ENCODE assay signal across 1 cellular context in the genomic region with DNA sequence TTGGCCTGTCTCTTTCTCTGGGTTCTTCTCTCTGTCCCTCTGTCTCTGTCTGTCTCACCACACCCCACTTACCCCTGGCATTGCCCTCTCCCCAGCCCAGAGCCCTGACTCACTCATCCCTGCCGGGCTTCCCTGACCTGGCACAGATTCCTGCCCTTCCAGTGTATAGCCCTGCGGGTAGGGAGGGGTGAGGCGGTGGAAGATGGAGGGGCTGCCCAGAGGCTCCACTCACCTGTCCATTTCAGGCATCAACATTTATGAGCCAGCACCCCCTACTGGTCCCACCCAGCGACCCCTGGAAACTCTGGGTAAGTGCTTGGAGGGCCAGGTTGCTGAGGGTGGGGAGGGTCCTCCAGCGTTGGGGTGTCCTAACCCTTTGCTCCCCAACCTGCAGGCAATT.
TF ChIP-seq lines count a peak whose summit lies in the region.

No MANE protein-coding gene starts in this region.

TF ChIP-seq in H1, 55 proteins besides CTCF, POLR2A, EP300 and RAD21:
- no peak for TF ChIP-seq CHD1 (IDR thresholded peaks at IDR 0.05; ENCODE audit: low read depth, low read length)
- TF ChIP-seq SP2 (IDR thresholded peaks at IDR 0.05; ENCODE audit: low read length): no peak
- TF ChIP-seq ASH2L (IDR thresholded peaks at IDR 0.05; ENCODE audit: low read length): no peak
- TF ChIP-seq SRF (IDR thresholded peaks at IDR 0.05; ENCODE audit: low read depth, low read length): no peak
- TF ChIP-seq JUN (IDR thresholded peaks at IDR 0.05; ENCODE audit: low read depth, low read length): no peak
- TF ChIP-seq, protein P1, sequence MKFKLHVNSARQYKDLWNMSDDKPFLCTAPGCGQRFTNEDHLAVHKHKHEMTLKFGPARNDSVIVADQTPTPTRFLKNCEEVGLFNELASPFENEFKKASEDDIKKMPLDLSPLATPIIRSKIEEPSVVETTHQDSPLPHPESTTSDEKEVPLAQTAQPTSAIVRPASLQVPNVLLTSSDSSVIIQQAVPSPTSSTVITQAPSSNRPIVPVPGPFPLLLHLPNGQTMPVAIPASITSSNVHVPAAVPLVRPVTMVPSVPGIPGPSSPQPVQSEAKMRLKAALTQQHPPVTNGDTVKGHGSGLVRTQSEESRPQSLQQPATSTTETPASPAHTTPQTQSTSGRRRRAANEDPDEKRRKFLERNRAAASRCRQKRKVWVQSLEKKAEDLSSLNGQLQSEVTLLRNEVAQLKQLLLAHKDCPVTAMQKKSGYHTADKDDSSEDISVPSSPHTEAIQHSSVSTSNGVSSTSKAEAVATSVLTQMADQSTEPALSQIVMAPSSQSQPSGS (IDR thresholded peaks at IDR 0.05; ENCODE audit: low read length): no peak
- no peak for TF ChIP-seq NRF1 (IDR thresholded peaks at IDR 0.05; ENCODE audit: low read depth, low read length)
- TF ChIP-seq KDM4A (IDR thresholded peaks at IDR 0.05; ENCODE audit: low read depth, low read length, severe bottlenecking): no peak
- TF ChIP-seq POU5F1 (IDR thresholded peaks at IDR 0.05; ENCODE audit: low read depth, low read length): no peak
- TF ChIP-seq, protein P2, sequence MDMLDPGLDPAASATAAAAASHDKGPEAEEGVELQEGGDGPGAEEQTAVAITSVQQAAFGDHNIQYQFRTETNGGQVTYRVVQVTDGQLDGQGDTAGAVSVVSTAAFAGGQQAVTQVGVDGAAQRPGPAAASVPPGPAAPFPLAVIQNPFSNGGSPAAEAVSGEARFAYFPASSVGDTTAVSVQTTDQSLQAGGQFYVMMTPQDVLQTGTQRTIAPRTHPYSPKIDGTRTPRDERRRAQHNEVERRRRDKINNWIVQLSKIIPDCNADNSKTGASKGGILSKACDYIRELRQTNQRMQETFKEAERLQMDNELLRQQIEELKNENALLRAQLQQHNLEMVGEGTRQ (IDR thresholded peaks at IDR 0.05; ENCODE audit: low read length): no peak
- TF ChIP-seq CBX5 (IDR thresholded peaks at IDR 0.05; ENCODE audit: low read depth, low read length): no peak
- TF ChIP-seq EZH2 (IDR thresholded peaks at IDR 0.05; ENCODE audit: low read depth, low read length, severe bottlenecking): no peak
- no peak for TF ChIP-seq YY1 (IDR thresholded peaks at IDR 0.05; ENCODE audit: low read depth, low read length)
- TF ChIP-seq SP4 (IDR thresholded peaks at IDR 0.05; ENCODE audit: low read length): no peak
TF ChIP-seq in H1: peak in this region for 0.
